13 cellular contexts compared by ENCODE assay signal in the genomic region with DNA sequence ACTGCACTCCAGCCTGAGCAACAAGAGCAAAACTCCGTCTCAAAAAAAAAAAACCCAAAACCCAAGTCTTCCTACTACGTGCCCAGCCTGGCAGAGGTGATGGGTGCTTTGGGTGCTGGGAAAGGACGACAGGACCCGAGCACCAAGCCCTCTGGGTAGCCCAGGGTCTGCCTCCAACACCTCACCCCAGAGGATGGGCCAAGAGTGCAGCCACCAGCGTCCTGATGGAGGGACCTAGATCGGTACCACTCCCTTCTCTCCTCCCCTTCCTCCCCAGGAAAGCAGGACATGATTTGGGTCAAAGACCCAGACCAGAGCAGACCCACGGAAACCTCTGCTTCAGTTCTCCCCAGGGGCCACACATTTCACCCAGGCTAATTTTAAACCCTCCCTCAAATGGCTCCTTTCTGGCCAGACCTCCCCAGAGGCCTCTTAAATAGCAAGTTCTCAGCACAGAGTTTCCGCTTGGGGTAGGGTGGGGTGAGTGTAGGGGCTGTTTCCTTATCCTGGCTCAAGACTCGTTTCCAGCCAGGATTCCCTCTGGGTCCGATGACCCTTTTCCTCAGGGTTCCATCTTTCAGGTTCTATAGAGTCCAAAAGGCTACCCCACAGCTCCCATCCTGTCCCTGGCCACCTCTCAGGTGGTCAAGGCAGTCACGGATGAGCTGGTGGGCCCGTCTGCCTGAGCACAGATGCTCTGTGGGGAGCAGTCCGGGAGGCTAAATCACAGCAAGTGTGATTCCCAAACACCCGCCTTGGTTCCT. TPM values are rescaled to one million over a fixed set of nuclear protein-coding genes. Genes with fewer than 3 reads are reported as not detected.
A peak's percentile ranks its signal among the peaks of the same experiment; 100 is the strongest.
DNase-seq lines count a peak whose midpoint lies in the region; ATAC-seq and TF ChIP-seq lines count a peak whose summit lies in the region.
"Had no signal": no experiment of that assay in that cellular context is flagged by ENCODE, and none has a peak within 500 bp of the region (broad histone marks: within the 10 kb centered on the region; RNA-seq: fewer than 3 reads in every experiment).

No MANE protein-coding gene starts in this region.

- H3K27me3 Mint-ChIP-seq in GM23338 (ENCODE audit: insufficient read depth, low read depth, poor library complexity): peaks cover 16% of the 10 kb centered on the region
- H3K27me3 Mint-ChIP-seq: activated T-cell treated with anti-CD3 and anti-CD28 coated beads, Interleukin-2, amount 50 U/mL, for 24 hours had no signal

- H3K27me3 ChIP-seq in GM23338 (ENCODE audit: insufficient read depth): no peaks in the 10 kb centered on the region
- no peaks in the 10 kb centered on the region for H3K27me3 ChIP-seq in Peyer's patch
- H3K27me3 ChIP-seq in trophoblast cell (ENCODE audit: insufficient read depth, low read length): no peaks in the 10 kb centered on the region
- no peaks in the 10 kb centered on the region for H3K27me3 ChIP-seq in ascending aorta
- H3K27me3 ChIP-seq: pancreas had no signal

- TF ChIP-seq CTCF in GM23338 (conservative IDR thresholded peaks at IDR 0.05; ENCODE audit: low read depth in 2 of 2): no peak
- no peak for TF ChIP-seq CTCF in Peyer's patch (IDR thresholded peaks at IDR 0.05)
- no peak for TF ChIP-seq CTCF in ascending aorta (IDR thresholded peaks at IDR 0.05)

- no peak overlapping the region for H2AFZ ChIP-seq in GM23338
- H2AFZ ChIP-seq in trophoblast cell (ENCODE audit: insufficient read depth, low read length, poor library complexity): no peak overlapping the region

- H2AK5ac ChIP-seq in trophoblast cell (ENCODE audit: low read length): no peak overlapping the region

- no peaks in the 10 kb centered on the region for H3K9me3 ChIP-seq in Peyer's patch
- no peaks in the 10 kb centered on the region for H3K9me3 ChIP-seq in trophoblast cell (ENCODE audit: insufficient read depth, low read depth, low read length)
- no peaks in the 10 kb centered on the region for H3K9me3 ChIP-seq in ascending aorta
- H3K9me3 ChIP-seq: pancreas had no signal

- no peak overlapping the region for H3K4me3 ChIP-seq in GM23338
- no peak overlapping the region for H3K4me3 ChIP-seq in Peyer's patch
- no peak overlapping the region for H3K4me3 ChIP-seq in trophoblast cell (ENCODE audit: low read depth, low read length)
- H3K4me3 ChIP-seq in ascending aorta: no peak overlapping the region
- H3K4me3 ChIP-seq: pancreas had no signal

- H3K23ac ChIP-seq in trophoblast cell (ENCODE audit: low read length): no peak overlapping the region

- TF ChIP-seq POLR2A in Peyer's patch (IDR thresholded peaks at IDR 0.05): no peak

- no peak overlapping the region for H2BK120ac ChIP-seq in trophoblast cell (ENCODE audit: insufficient read depth, low read length, poor library complexity)

- H3K4me2 ChIP-seq in GM23338 (no peak overlapping the region), trophoblast cell (ENCODE audit: low read length) (no peak overlapping the region)

- peaks cover 29% of the 10 kb centered on the region for H3F3A ChIP-seq in GM23338 (replicated peaks; ENCODE audit: low read depth)

- peak overlapping the region; percentile 80 for H3K27ac ChIP-seq in GM23338 (ENCODE audit: low read depth)
- no peak overlapping the region for H3K27ac ChIP-seq in Peyer's patch
- no peak overlapping the region for H3K27ac ChIP-seq in trophoblast cell (ENCODE audit: low read depth, low read length)
- no peak overlapping the region for H3K27ac ChIP-seq in ascending aorta
- H3K27ac ChIP-seq: pancreas had no signal

- H3K9ac ChIP-seq in trophoblast cell (ENCODE audit: low read length): no peak overlapping the region

- H2BK12ac ChIP-seq in trophoblast cell (ENCODE audit: low read length): no peak overlapping the region

- no peak overlapping the region for H3K4me3 Mint-ChIP-seq in GM23338
- H3K4me3 Mint-ChIP-seq: activated T-cell treated with anti-CD3 and anti-CD28 coated beads, Interleukin-2, amount 50 U/mL, for 24 hours had no signal

- H3K4me1 ChIP-seq in GM23338 (ENCODE audit: insufficient read depth): peaks cover 36% of the 10 kb centered on the region
- peaks cover 0 to 6% (median 0%) of the 10 kb centered on the region in 4 donors for H3K4me1 ChIP-seq in Peyer's patch
- H3K4me1 ChIP-seq in trophoblast cell (ENCODE audit: control insufficient read depth in 1 of 2, insufficient read depth in 2 of 2, low read length in 2 of 2): peaks cover 0 to 11% of the 10 kb centered on the region in 2 experiments
- no peaks in the 10 kb centered on the region for H3K4me1 ChIP-seq in ascending aorta
- H3K4me1 ChIP-seq: pancreas had no signal

- intact Hi-C loops in ascending aorta (cut with DNase I): no loop called here

- no peak overlapping the region for H4K8ac ChIP-seq in trophoblast cell (ENCODE audit: low read depth, low read length)

- no peak overlapping the region for H4K91ac ChIP-seq in trophoblast cell (ENCODE audit: low read depth, low read length)

- H3K36me3 ChIP-seq in GM23338 (ENCODE audit: insufficient read depth): peaks cover 5% of the 10 kb centered on the region; the same call in 1 of the 2 replicates
- no peaks in the 10 kb centered on the region for H3K36me3 ChIP-seq in Peyer's patch
- peaks cover 0 to 2% of the 10 kb centered on the region in 2 experiments for H3K36me3 ChIP-seq in trophoblast cell (ENCODE audit: control insufficient read depth in 1 of 2, insufficient read depth in 2 of 2, low read length in 2 of 2)
- no peaks in the 10 kb centered on the region for H3K36me3 ChIP-seq in ascending aorta
- H3K36me3 ChIP-seq: pancreas had no signal

- DNase-seq in GM23338 (ENCODE audit: low spot score) (no peak), Peyer's patch (peak in 2 of 3 donors; percentile 46 to 55), trophoblast cell (no peak), ascending aorta (ENCODE audit: low spot score in 2 of 2) (no peak), NCI-H1694 treated with DMSO at 0.1 percent for 48 hours (lab: John Stamatoyannopoulos, UW) (no peak), A172 (ENCODE audit: low spot score) (no peak)
- DNase-seq: activated T-cell treated with anti-CD3 and anti-CD28 coated beads, Interleukin-2, amount 50 U/mL, for 24 hours; NCI-H2171; pancreas had no signal

- peak overlapping the region; percentile 33; the same call in 1 of the 2 replicates for H3K27ac Mint-ChIP-seq in GM23338
- H3K27ac Mint-ChIP-seq: activated T-cell treated with anti-CD3 and anti-CD28 coated beads, Interleukin-2, amount 50 U/mL, for 24 hours had no signal

- ATAC-seq in GM18861 (IDR thresholded peaks at IDR 0.05; ENCODE audit: unreplicated experiment) (peak; percentile 64), GM23338 (no peak), GM21717 (IDR thresholded peaks at IDR 0.05; ENCODE audit: unreplicated experiment) (no peak)
- ATAC-seq: pancreas had no signal

- no peaks in the 10 kb centered on the region for H3K9me3 Mint-ChIP-seq in GM23338
- H3K9me3 Mint-ChIP-seq: activated T-cell treated with anti-CD3 and anti-CD28 coated beads, Interleukin-2, amount 50 U/mL, for 24 hours had no signal

- peak overlapping the region; percentile 37 for H3K4ac ChIP-seq in trophoblast cell (ENCODE audit: low read depth, low read length)

- H3K9me2 ChIP-seq in GM23338 (ENCODE audit: insufficient read depth): no peaks in the 10 kb centered on the region

- H3K79me1 ChIP-seq in trophoblast cell (ENCODE audit: low read length): no peaks in the 10 kb centered on the region

- H3K14ac ChIP-seq in trophoblast cell (ENCODE audit: low read length): no peak overlapping the region

- H4K12ac ChIP-seq in trophoblast cell (ENCODE audit: low read depth, low read length): no peak overlapping the region

- H4K20me1 ChIP-seq in GM23338 (replicated peaks; ENCODE audit: insufficient read depth): peaks cover 84% of the 10 kb centered on the region

- no peak overlapping the region for H2BK5ac ChIP-seq in trophoblast cell (ENCODE audit: low read depth, low read length, poor library complexity)

- no peak overlapping the region for H3K18ac ChIP-seq in trophoblast cell (ENCODE audit: low read length)

- H3K79me2 ChIP-seq in GM23338 (replicated peaks; ENCODE audit: insufficient read depth) (peaks cover 99% of the 10 kb centered on the region), trophoblast cell (ENCODE audit: control insufficient read depth, insufficient read depth, low read length, poor library complexity) (peaks cover 2% of the 10 kb centered on the region)

- H3K4me1 Mint-ChIP-seq in GM23338: peaks cover 69% of the 10 kb centered on the region

- WGBS in trophoblast cell (ENCODE audit: extremely low coverage, insufficient coverage, insufficient read length): no CpG with 5 or more reads among the region's 14 CpGs

- H3K36me3 Mint-ChIP-seq in GM23338 (ENCODE audit: low read depth): peaks cover 68% of the 10 kb centered on the region

TF ChIP-seq in GM23338, 12 proteins besides CTCF, POLR2A, EP300 and RAD21 (continues in another document):
- TF ChIP-seq ETS1 (IDR thresholded peaks at IDR 0.05): no peak
- no peak for TF ChIP-seq JUNB (IDR thresholded peaks at IDR 0.05; ENCODE audit: unreplicated experiment)
- no peak for TF ChIP-seq POLR2AphosphoS5 (IDR thresholded peaks at IDR 0.05; ENCODE audit: low read depth)

RNA-seq across cellular contexts. Expression of gene RBPMS2, which starts 20.5 kb away (rescaled TPM):
- total RNA-seq in GM23338 (2014; rRNA removed; shearing (Covaris generic)): 36.9 and 53.3 TPM in 2 replicates
- 171 and 179 TPM in 2 replicates for polyA plus RNA-seq in GM23338 (2016; fragmentation: Nextera tagmentation; extraction: Ambion mirVana)
- 1 to 10 TPM in 2 of 4 donors, under 1 TPM in 2; 0.70 to 8.3 (median 2.3) TPM for total RNA-seq in Peyer's patch
- polyA plus RNA-seq in trophoblast cell (2013): 49.4 and 49.5 TPM in 2 replicates
- not detected for total RNA-seq in ascending aorta
- 0.50 and 0.53 TPM in 2 replicates for total RNA-seq in A172 (2014; rRNA removed; shearing (Covaris generic))
- total RNA-seq: bronchial epithelial cell had no signal
- polyA plus RNA-seq: keratinocyte had no signal

Comparison
In these comparisons a context has a peak if more than half of its experiments do, and no peak if none do; other contexts are left out.
1. DNase-seq: peak in Peyer's patch (2 of 3); none in GM23338 (single experiment), trophoblast cell (0 of 2), ascending aorta (0 of 2), NCI-H1694 treated with DMSO at 0.1 percent for 48 hours (single experiment) and A172 (single experiment).